Comparison of ENCODE assay signal across 27 cellular contexts in genomic region chr1:167305059-167305704, GRCh38.
"Had no signal": no experiment of that assay in that cellular context is flagged by ENCODE, and none has a peak within 500 bp of the region (broad histone marks: within the 10 kb centered on the region; RNA-seq: fewer than 3 reads in every experiment).

No MANE protein-coding gene starts in this region.

- H3K4me1 ChIP-seq: prostate gland, testis, uterus had no signal

- DNase-seq: activated CD4-positive, alpha-beta memory T cell treated with anti-CD3 and anti-CD28 coated beads, Interleukin-2, amount 10 ng/mL, durations not matched to agents 7 days and 5 days; activated CD4-positive, alpha-beta T cell treated with anti-CD3 and anti-CD28 coated beads for 1 hour; activated CD4-positive, alpha-beta T cell treated with anti-CD3 and anti-CD28 coated beads, Interleukin-2, amount 10 ng/mL, durations not matched to agents 7 days and 5 days; activated CD8-positive, alpha-beta memory T cell treated with anti-CD3 and anti-CD28 coated beads, Interleukin-2, amount 50 U/mL, for 48 hours; activated gamma-delta T cell; activated naive CD4-positive, alpha-beta T cell treated with anti-CD3 and anti-CD28 coated beads, Interleukin-2, amount 10 ng/mL, durations not matched to agents 7 days and 5 days; activated naive CD8-positive, alpha-beta T cell treated with anti-CD3 and anti-CD28 coated beads, Interleukin-2, amount 10 ng/mL, durations not matched to agents 7 days and 5 days; activated T-cell treated with anti-CD3 and anti-CD28 coated beads, Interleukin-2, amount 50 U/mL, for 24 hours; brain microvascular endothelial cell; central memory CD4-positive, alpha-beta T cell; effector CD4-positive, alpha-beta T cell; islet precursor cell; naive thymus-derived CD8-positive, alpha-beta T cell; nucleus accumbens; pancreas; stimulated activated CD4-positive, alpha-beta T cell treated with anti-CD3 and anti-CD28 coated beads, Interleukin-2, amount 100 ng/mL, for 48 hours; stimulated activated naive CD8-positive, alpha-beta T cell treated with anti-CD3 and anti-CD28 coated beads, Interleukin-15, Interleukin-2, amounts not matched to agents 100 U/mL and 50 U/mL, for 24 hours; T1000; testis; uterus; WERI-Rb-1 had no signal

- ATAC-seq: gastroesophageal sphincter; naive thymus-derived CD8-positive, alpha-beta T cell; stimulated activated naive CD8-positive, alpha-beta T cell treated with anti-CD3 and anti-CD28 coated beads, Interleukin-15, Interleukin-2, amounts not matched to agents 100 U/mL and 50 U/mL, for 24 hours had no signal

- H3K9me3 ChIP-seq: gastroesophageal sphincter, pancreas, prostate gland, right atrium auricular region, testis, uterus had no signal

- H2AFZ ChIP-seq: hepatocyte had no signal

- FAIRE-seq: astrocyte, endometrium, pancreas had no signal

- H3K27me3 ChIP-seq: brain microvascular endothelial cell, gastroesophageal sphincter, hepatocyte, pancreas, right atrium auricular region, testis, uterus had no signal

- H3K36me3 ChIP-seq: brain microvascular endothelial cell, gastroesophageal sphincter, pancreas, prostate gland, right atrium auricular region, uterus, WERI-Rb-1 had no signal

- H3K27ac ChIP-seq: brain microvascular endothelial cell, gastroesophageal sphincter, pancreas, prostate gland, right atrium auricular region, testis, uterus, WERI-Rb-1 had no signal

- H3K4me3 ChIP-seq: gastroesophageal sphincter, hepatocyte, pancreas, prostate gland, right atrium auricular region, testis, uterus had no signal
